In genomic region chr16:86831366-86831765, GRCh38 we compare ENCODE assay signal across 19 cellular contexts.
DNase-seq lines count a peak whose midpoint lies in the region; ATAC-seq, FAIRE-seq and TF ChIP-seq lines count a peak whose summit lies in the region.
"Had no signal": no experiment of that assay in that cellular context is flagged by ENCODE, and none has a peak within 500 bp of the region (broad histone marks: within the 10 kb centered on the region; RNA-seq: fewer than 3 reads in every experiment).

No MANE protein-coding gene starts in this region.

- peaks cover 42% of the 10 kb centered on the region for H3K4me1 Mint-ChIP-seq in HFFc6 (ENCODE audit: low read depth)

- no peak for TF ChIP-seq POLR2A in K562 (conservative IDR thresholded peaks at IDR 0.05)

- no TSS peak for BruUV-seq in K562 (replicated peaks; lab: Mats Ljungman, UMichigan)

- no peak for FAIRE-seq in K562 (lab: Jason Lieb, UNC)
- FAIRE-seq: D721Med, G401.6 had no signal

- ATAC-seq in right cardiac atrium (no peak), K562 (peak; percentile 51; the same call in 1 of the 3 replicates), GM19351 (IDR thresholded peaks at IDR 0.05; ENCODE audit: unreplicated experiment) (no peak)

- in situ Hi-C loops in K562 (cut with MboI): no loop called here

- intact Hi-C loops in cardiac septum (cut with DNase I): loop anchor here (10.0 kb wide), 1 partner anchor 257 kb away; the partner anchor contains the start of gene FOXL1
- intact Hi-C loops in right cardiac atrium (cut with DNase I): no loop called here
- intact Hi-C loops in K562 (cut with micrococcal nuclease): no loop called here

- no peak overlapping the region for H3K27ac Mint-ChIP-seq in HFFc6
- H3K27ac Mint-ChIP-seq: CD8-positive, alpha-beta memory T cell had no signal

- DNase-seq in cardiac septum (ENCODE audit: low spot score) (peak; percentile 14), right cardiac atrium (no peak), HFFc6 (no peak), K562 (ENCODE audit: extremely low read depth in 1 of 4, low spot score in 3 of 4) (no peak), NCI-H1694 treated with DMSO at 0.1 percent for 48 hours (lab: John Stamatoyannopoulos, UW) (no peak), activated gamma-delta T cell treated with Interleukin-2 at 50 U/mL for 16 hours (no peak), NCI-H1417 treated with DMSO at 0.1 percent for 48 hours (lab: John Stamatoyannopoulos, UW) (no peak)
- DNase-seq: CD8-positive, alpha-beta memory T cell; DMS79 treated with DMSO at 0.1 percent for 48 hours; IMR-90; MV-4-11; NCI-H1436 treated with DMSO at 0.1 percent for 48 hours; NCI-H2081 treated with DMSO at 0.1 percent for 48 hours; NCI-H510A treated with DMSO at 0.1 percent for 48 hours; SHP77 treated with DMSO at 0.1 percent for 48 hours had no signal

- no peak overlapping the region for H3K4me3 Mint-ChIP-seq in HFFc6
- H3K4me3 Mint-ChIP-seq: CD8-positive, alpha-beta memory T cell had no signal

- no peaks in the 10 kb centered on the region for H4K20me1 ChIP-seq in K562 (replicated peaks; ENCODE audit: control insufficient read depth, insufficient read depth, low read length)
- H4K20me1 ChIP-seq: BLaER1 had no signal

- H3K27me3 ChIP-seq in right cardiac atrium (ENCODE audit: control insufficient read depth, insufficient read depth): no peaks in the 10 kb centered on the region
- peaks cover 45 to 72% of the 10 kb centered on the region in 2 experiments for H3K27me3 ChIP-seq in K562 (ENCODE audit: control insufficient read depth in 2 of 2, insufficient read depth in 2 of 2, low read length in 2 of 2)

- H3K9ac ChIP-seq in K562 (ENCODE audit: insufficient read depth in 1 of 2, low read depth in 2 of 2, low read length in 2 of 2): no peak overlapping the region
- H3K9ac ChIP-seq: BLaER1 had no signal

- H3K4me3 ChIP-seq in right cardiac atrium (ENCODE audit: low read length) (no peak overlapping the region), K562 (no peak overlapping the region)
- H3K4me3 ChIP-seq: BLaER1 had no signal

- peaks cover 3% of the 10 kb centered on the region for H3K4me1 ChIP-seq in right cardiac atrium (ENCODE audit: control insufficient read depth, insufficient read depth, low read length)
- H3K4me1 ChIP-seq in K562 (replicated peaks in 1 of 2; ENCODE audit: control insufficient read depth in 2 of 2, insufficient read depth in 2 of 2, low read length in 2 of 2): no peaks in the 10 kb centered on the region

- no peak overlapping the region for H3K4me2 ChIP-seq in K562 (ENCODE audit: insufficient read depth, low read length)
- H3K4me2 ChIP-seq: BLaER1 had no signal

- TF ChIP-seq RAD21 in K562 (CRISPR knock-in tag; conservative IDR thresholded peaks at IDR 0.05 in 1 of 2, IDR thresholded peaks at IDR 0.05 in 1 of 2): peak in 1 of 2 experiments; percentile 27; a peak in 1 of 4 replicates

- no peaks in the 10 kb centered on the region for H3K79me2 ChIP-seq in K562 (ENCODE audit: control insufficient read depth, insufficient read depth, low read length)

- H3K27ac ChIP-seq in right cardiac atrium (ENCODE audit: low read length): no peak overlapping the region
- no peak overlapping the region for H3K27ac ChIP-seq in K562 (ENCODE audit: extremely low read depth, low read depth, low read length)
- H3K27ac ChIP-seq: BLaER1 had no signal

- TF ChIP-seq CTCF in HFFc6 (IDR thresholded peaks at IDR 0.05) (peak; percentile 35), K562 (IDR thresholded peaks at IDR 0.05 in 2 of 3, conservative IDR thresholded peaks at IDR 0.05 in 1 of 3; ENCODE audit: insufficient read depth in 2 of 3, low read depth in 1 of 3, low read length in 3 of 3) (peak in 2 of 3 experiments; percentile 8 to 31; a peak in 1 of 6 replicates)

- no peak for TF ChIP-seq EP300 in K562 (IDR thresholded peaks at IDR 0.05; ENCODE audit: low read length)

- no peaks in the 10 kb centered on the region for H3K9me3 Mint-ChIP-seq in HFFc6

- H2AFZ ChIP-seq in K562 (ENCODE audit: low read depth, low read length): no peak overlapping the region

- H3K36me3 Mint-ChIP-seq in HFFc6 (ENCODE audit: low read depth): no peaks in the 10 kb centered on the region
- H3K36me3 Mint-ChIP-seq: CD8-positive, alpha-beta memory T cell had no signal

- peaks cover 39% of the 10 kb centered on the region for H3K27me3 Mint-ChIP-seq in HFFc6 (ENCODE audit: insufficient read depth)

- no peaks in the 10 kb centered on the region for H3K36me3 ChIP-seq in K562 (ENCODE audit: control insufficient read depth, insufficient read depth, low read length)
- H3K36me3 ChIP-seq: BLaER1 had no signal

- no peaks in the 10 kb centered on the region for H3K9me3 ChIP-seq in right cardiac atrium (ENCODE audit: control insufficient read depth, low read length)
- no peaks in the 10 kb centered on the region for H3K9me3 ChIP-seq in K562 (replicated peaks; ENCODE audit: control insufficient read depth, insufficient read depth, low read depth, low read length)
- H3K9me3 ChIP-seq: BLaER1 had no signal

- 91% methylated on average over 5 of the region's 5 CpGs for WGBS in right cardiac atrium
- WGBS in K562 (ENCODE audit: insufficient coverage, low coverage, missing lambda C conversion rate): 0% methylated on average over 5 of the region's 5 CpGs

- no peaks in the 10 kb centered on the region for H3K9me1 ChIP-seq in K562 (ENCODE audit: control insufficient read depth, insufficient read depth, low read length)

- POLR2A ChIA-PET in K562 (lab: Yijun Ruan, JAX): interaction anchor here (0.8 kb wide), 1 partner anchor 47 kb away, joined by 3 read pairs; no protein-coding TSS in a partner anchor

- CTCF ChIA-PET in K562 (lab: Yijun Ruan, JAX; ENCODE audit: low intra/inter-chr PET ratio): no interaction called here

TF ChIP-seq in K562, 482 proteins besides CTCF, POLR2A, EP300 and RAD21:
- TF ChIP-seq ZNF239 (CRISPR knock-in tag; IDR thresholded peaks at IDR 0.05) (no peak), GMEB1 (CRISPR knock-in tag; IDR thresholded peaks at IDR 0.05) (no peak), ZC3H8 (IDR thresholded peaks at IDR 0.05) (no peak), FOXA3 (CRISPR knock-in tag; conservative IDR thresholded peaks at IDR 0.05 in 1 of 2, IDR thresholded peaks at IDR 0.05 in 1 of 2) (no peak), MTA1 (IDR thresholded peaks at IDR 0.05; ENCODE audit: borderline replicate concordance) (no peak), BRD9 (IDR thresholded peaks at IDR 0.05; ENCODE audit: low read depth, partially characterized antibody) (no peak), BRF1 (IDR thresholded peaks at IDR 0.05; ENCODE audit: borderline replicate concordance, extremely low read depth, insufficient read length) (no peak), FOSL1 (tag; conservative IDR thresholded peaks at IDR 0.05) (no peak), KDM2B (CRISPR knock-in tag; IDR thresholded peaks at IDR 0.05) (no peak), NR2C2 (CRISPR knock-in tag; IDR thresholded peaks at IDR 0.05) (no peak), NR2C2 (tag; IDR thresholded peaks at IDR 0.05) (no peak), CBX8 (IDR thresholded peaks at IDR 0.05; ENCODE audit: borderline replicate concordance, extremely low read depth, low read depth, low read length, poor library complexity, severe bottlenecking) (no peak), ARID3A (IDR thresholded peaks at IDR 0.05; ENCODE audit: borderline replicate concordance, low read depth, low read length) (no peak), OTX1 (CRISPR knock-in tag; IDR thresholded peaks at IDR 0.05) (no peak)
